ENCODE assay signal across 24 cellular contexts in the genomic region with DNA sequence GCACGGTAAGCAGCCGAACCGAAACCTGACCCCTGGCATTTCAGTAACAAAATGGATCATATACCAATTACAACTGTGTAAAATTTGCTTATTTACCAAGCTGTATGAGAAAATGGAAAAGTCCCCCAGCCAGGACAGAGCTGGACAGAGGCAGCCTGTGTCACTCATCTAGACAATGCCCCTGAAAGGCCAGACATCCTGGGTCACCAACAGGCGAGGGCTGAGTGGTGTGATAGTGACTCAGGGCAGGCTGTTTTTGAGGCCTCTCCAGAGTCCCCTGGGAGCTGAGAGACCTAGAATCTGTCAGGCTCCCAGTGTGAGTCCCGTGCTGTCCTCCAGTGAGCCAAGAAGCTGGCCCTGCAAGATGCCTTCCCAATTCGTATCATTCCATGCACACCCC.
"Had no signal": no experiment of that assay in that cellular context is flagged by ENCODE, and none has a peak within 500 bp of the region (broad histone marks: within the 10 kb centered on the region; RNA-seq: fewer than 3 reads in every experiment).

No MANE protein-coding gene starts in this region.

- DNase-seq: activated CD4-positive, alpha-beta memory T cell treated with anti-CD3 and anti-CD28 coated beads, Interleukin-2, amount 10 ng/mL, durations not matched to agents 7 days and 5 days; activated CD4-positive, alpha-beta T cell treated with anti-CD3 and anti-CD28 coated beads for 36 hours; activated CD4-positive, alpha-beta T cell treated with anti-CD3 and anti-CD28 coated beads, Interleukin-2, amount 10 ng/mL, durations not matched to agents 24 days and 14 days; activated CD4-positive, CD25-positive, alpha-beta regulatory T cell; activated CD4-positive, CD25-positive, alpha-beta regulatory T cell treated with anti-CD3 and anti-CD28 coated beads, Interleukin-2, amount 50 U/mL, for 72 hours; activated CD8-positive, alpha-beta memory T cell treated with anti-CD3 and anti-CD28 coated beads, Interleukin-2, amount 50 U/mL, for 4 hours; activated gamma-delta T cell; activated naive CD4-positive, alpha-beta T cell; activated naive CD4-positive, alpha-beta T cell treated with anti-CD3 and anti-CD28 coated beads, Interleukin-2, amount 10 ng/mL, durations not matched to agents 7 days and 5 days; activated T-cell treated with anti-CD3 and anti-CD28 coated beads, Interleukin-2, amount 50 U/mL, for 1 hour; activated T-cell treated with anti-CD3 and anti-CD28 coated beads, Interleukin-2, amount 50 U/mL, for 48 hours; amniotic stem cell; anterior cingulate cortex; brain microvascular endothelial cell; effector memory CD4-positive, alpha-beta T cell; endodermal cell; foreskin fibroblast; gastrocnemius medialis; glutamatergic neuron; T-helper 2 cell had no signal

- H3K27me3 Mint-ChIP-seq: activated CD4-positive, alpha-beta memory T cell treated with anti-CD3 and anti-CD28 coated beads, Interleukin-2, amount 10 ng/mL, durations not matched to agents 7 days and 5 days; activated CD4-positive, alpha-beta T cell treated with anti-CD3 and anti-CD28 coated beads, Interleukin-2, amount 10 ng/mL, durations not matched to agents 24 days and 14 days; activated naive CD4-positive, alpha-beta T cell treated with anti-CD3 and anti-CD28 coated beads, Interleukin-2, amount 10 ng/mL, durations not matched to agents 7 days and 5 days had no signal

- H3K4me1 Mint-ChIP-seq: activated CD4-positive, alpha-beta memory T cell treated with anti-CD3 and anti-CD28 coated beads, Interleukin-2, amount 10 ng/mL, durations not matched to agents 7 days and 5 days; activated CD4-positive, alpha-beta T cell treated with anti-CD3 and anti-CD28 coated beads for 36 hours; activated CD4-positive, alpha-beta T cell treated with anti-CD3 and anti-CD28 coated beads, Interleukin-2, amount 10 ng/mL, durations not matched to agents 24 days and 14 days; activated naive CD4-positive, alpha-beta T cell treated with anti-CD3 and anti-CD28 coated beads, Interleukin-2, amount 10 ng/mL, durations not matched to agents 7 days and 5 days; endodermal cell had no signal

- H3K4me3 ChIP-seq: dorsolateral prefrontal cortex, gastrocnemius medialis had no signal

- H3K27ac Mint-ChIP-seq: activated CD4-positive, alpha-beta memory T cell treated with anti-CD3 and anti-CD28 coated beads, Interleukin-2, amount 10 ng/mL, durations not matched to agents 7 days and 5 days; activated CD4-positive, alpha-beta T cell treated with anti-CD3 and anti-CD28 coated beads for 36 hours; activated CD4-positive, alpha-beta T cell treated with anti-CD3 and anti-CD28 coated beads, Interleukin-2, amount 10 ng/mL, durations not matched to agents 24 days and 14 days; activated naive CD4-positive, alpha-beta T cell treated with anti-CD3 and anti-CD28 coated beads, Interleukin-2, amount 10 ng/mL, durations not matched to agents 7 days and 5 days; activated naive CD8-positive, alpha-beta T cell; dendritic cell treated with granulocyte-macrophage colony-stimulating factor and Interleukin-4, amounts not matched to agents 40 ng/mL and 50 ng/mL, for 4 days; endodermal cell had no signal

- H3K27ac ChIP-seq: brain microvascular endothelial cell, dorsolateral prefrontal cortex, gastrocnemius medialis had no signal

- H3K27me3 ChIP-seq: brain microvascular endothelial cell, dorsolateral prefrontal cortex, gastrocnemius medialis had no signal

- H3K9me3 ChIP-seq: gastrocnemius medialis had no signal

- H3K4me1 ChIP-seq: gastrocnemius medialis had no signal

- H3K4me3 Mint-ChIP-seq: activated CD4-positive, alpha-beta memory T cell treated with anti-CD3 and anti-CD28 coated beads, Interleukin-2, amount 10 ng/mL, durations not matched to agents 7 days and 5 days; activated CD4-positive, alpha-beta T cell treated with anti-CD3 and anti-CD28 coated beads for 36 hours; activated CD4-positive, alpha-beta T cell treated with anti-CD3 and anti-CD28 coated beads, Interleukin-2, amount 10 ng/mL, durations not matched to agents 24 days and 14 days; activated naive CD4-positive, alpha-beta T cell treated with anti-CD3 and anti-CD28 coated beads, Interleukin-2, amount 10 ng/mL, durations not matched to agents 7 days and 5 days; activated naive CD8-positive, alpha-beta T cell; dendritic cell treated with granulocyte-macrophage colony-stimulating factor and Interleukin-4, amounts not matched to agents 40 ng/mL and 50 ng/mL, for 4 days; endodermal cell had no signal

- H3K36me3 ChIP-seq: brain microvascular endothelial cell, gastrocnemius medialis had no signal

- H3K36me3 Mint-ChIP-seq: activated naive CD4-positive, alpha-beta T cell treated with anti-CD3 and anti-CD28 coated beads, Interleukin-2, amount 10 ng/mL, durations not matched to agents 7 days and 5 days; activated naive CD8-positive, alpha-beta T cell had no signal

- ATAC-seq: activated CD4-positive, alpha-beta T cell treated with anti-CD3 and anti-CD28 coated beads for 36 hours; esophagus mucosa; gastrocnemius medialis had no signal
